In the genomic region with DNA sequence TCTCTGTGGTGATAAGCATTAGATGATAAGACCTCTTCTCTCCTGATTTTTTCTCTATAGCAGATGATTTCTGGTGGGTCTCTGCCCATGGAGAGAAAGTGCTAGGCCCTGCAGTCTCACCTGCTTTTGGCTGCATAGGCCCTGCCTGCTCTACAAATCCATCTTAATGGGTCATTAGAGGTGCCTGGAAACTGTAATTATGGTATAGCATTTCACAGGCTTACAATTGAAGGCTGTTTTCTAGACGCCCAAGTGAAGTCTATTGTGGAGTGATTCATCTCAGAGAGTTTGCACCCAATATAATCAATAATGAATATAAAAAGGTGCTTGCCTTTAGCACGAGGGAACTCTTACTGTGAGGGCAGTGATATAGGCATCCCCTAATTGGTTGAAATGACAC, we compare ENCODE assay signal across 21 cellular contexts. TPM values are rescaled to one million over a fixed set of nuclear protein-coding genes. Genes with fewer than 3 reads are reported as not detected.
DNase-seq lines count a peak whose midpoint lies in the region; ATAC-seq and TF ChIP-seq lines count a peak whose summit lies in the region.
"Had no signal": no experiment of that assay in that cellular context is flagged by ENCODE, and none has a peak within 500 bp of the region (broad histone marks: within the 10 kb centered on the region; RNA-seq: fewer than 3 reads in every experiment).

No MANE protein-coding gene starts in this region.

- H3K4me3 ChIP-seq in osteoblast (ENCODE audit: insufficient read depth, low read length), result no peak overlapping the region
- H3K4me3 ChIP-seq: GM23248, Peyer's patch, SK-N-MC had no signal

- no peak overlapping the region for H3K27ac ChIP-seq in osteoblast (ENCODE audit: low read depth, low read length)
- H3K27ac ChIP-seq: GM23248, Peyer's patch, SK-N-MC had no signal

- DNase-seq in NCI-H2081 (lab: John Stamatoyannopoulos, UW) (peak; percentile 9 to 43), NCI-H2081 treated with DMSO at 0.1 percent for 48 hours (lab: John Stamatoyannopoulos, UW) (no peak), NCI-H1436 treated with DMSO at 0.1 percent for 48 hours (lab: John Stamatoyannopoulos, UW) (peak; percentile 74), NCI-H345 (lab: John Stamatoyannopoulos, UW) (peak; percentile 26), osteoblast (ENCODE audit: insufficient read length, low spot score, missing footprints) (peak; percentile 29)
- DNase-seq in stimulated activated CD4-positive, alpha-beta T cell treated with anti-CD3 and anti-CD28 coated beads, Interleukin-4, amount 100 ng/mL, for 4 hours, result no peak
- DNase-seq: 8988T, C1 segment of cervical spinal cord, DND-41, GM23248, KBM-7, MV-4-11, NCI-H2029 treated with DMSO at 0.1 percent for 48 hours, NCI-H526, Peyer's patch, Right ventricle myocardium superior, T-helper 9 cell had no signal

- H3K36me3 ChIP-seq in osteoblast (ENCODE audit: insufficient read depth, low read length), result no peaks in the 10 kb centered on the region
- H3K36me3 ChIP-seq: Peyer's patch had no signal

- TF ChIP-seq CTCF in osteoblast (IDR thresholded peaks at IDR 0.05; ENCODE audit: extremely low read depth, low read depth, low read length), result no peak

- ATAC-seq in HG03135 (IDR thresholded peaks at IDR 0.05; ENCODE audit: unreplicated experiment) (no peak), HG03045 (IDR thresholded peaks at IDR 0.05; ENCODE audit: unreplicated experiment) (no peak)
- ATAC-seq: HCT116 had no signal

- H3K27me3 ChIP-seq in osteoblast (ENCODE audit: insufficient read depth, low read length), result peaks cover 10% of the 10 kb centered on the region
- H3K27me3 ChIP-seq: Peyer's patch had no signal

- H3K4me2 ChIP-seq in osteoblast (ENCODE audit: insufficient read depth, low read length), result no peak overlapping the region

- H3K79me2 ChIP-seq in osteoblast (ENCODE audit: insufficient read depth, low read length), result no peaks in the 10 kb centered on the region

- peaks cover 4% of the 10 kb centered on the region for H3K4me1 ChIP-seq in osteoblast (ENCODE audit: insufficient read depth, low read length)
- H3K4me1 ChIP-seq: Peyer's patch had no signal

- no peaks in the 10 kb centered on the region for H4K20me1 ChIP-seq in osteoblast (ENCODE audit: insufficient read depth, low read length)

- no peak overlapping the region for H2AFZ ChIP-seq in osteoblast (ENCODE audit: low read length)
- H2AFZ ChIP-seq: GM23248 had no signal

- peaks cover 2% of the 10 kb centered on the region for H3K9me3 ChIP-seq in osteoblast (ENCODE audit: low read depth, low read length)
- H3K9me3 ChIP-seq: Peyer's patch had no signal

RNA-seq across cellular contexts. Expression of gene NEUROG1, which starts 33.8 kb away (rescaled TPM):
- not detected in 2 replicates for total RNA-seq in osteoblast
- total RNA-seq: GM23248, Peyer's patch, Right ventricle myocardium superior had no signal

RNA-seq across cellular contexts. Expression of gene TIFAB, which starts 49.8 kb away (rescaled TPM):
- total RNA-seq in osteoblast, result not detected in 2 replicates
- total RNA-seq: GM23248, Right ventricle myocardium superior had no signal

RNA-seq across cellular contexts. Expression of gene DCANP1, which starts 54.8 kb away (rescaled TPM):
- total RNA-seq in osteoblast, result not detected in 2 replicates
- total RNA-seq: GM23248, Right ventricle myocardium superior had no signal

Comparison
In these comparisons a context has a peak if more than half of its experiments do, and no peak if none do; other contexts are left out.
1. DNase-seq: peak in NCI-H2081 (2 of 2), NCI-H1436 treated with DMSO at 0.1 percent for 48 hours (single experiment), NCI-H345 (single experiment) and osteoblast (single experiment); none in NCI-H2081 treated with DMSO at 0.1 percent for 48 hours (single experiment) and stimulated activated CD4-positive, alpha-beta T cell treated with anti-CD3 and anti-CD28 coated beads, Interleukin-4, amount 100 ng/mL, for 4 hours (0 of 2).